In genomic region chr12:90360300-90360699, GRCh38 we compare ENCODE assay signal across 20 cellular contexts.
"Had no signal": no experiment of that assay in that cellular context is flagged by ENCODE, and none has a peak within 500 bp of the region (broad histone marks: within the 10 kb centered on the region; RNA-seq: fewer than 3 reads in every experiment).

No MANE protein-coding gene starts in this region.

- H3K36me3 ChIP-seq: colonic mucosa, gastrocnemius medialis, neutrophil had no signal

- H3K9me3 ChIP-seq: colonic mucosa, gastrocnemius medialis, neutrophil had no signal

- H3K9me3 Mint-ChIP-seq: naive thymus-derived CD4-positive, alpha-beta T cell; stimulated activated naive B cell treated with anti-CD40 and anti-IgM and Interleukin-4, amounts not matched to agents 10 μg/mL and 1 μg/mL and 100 μg/mL, for 72 hours; stimulated activated naive CD8-positive, alpha-beta T cell treated with anti-CD3 and anti-CD28 coated beads, Interleukin-15, amount 100 ng/mL, for 72 hours; type B pancreatic cell had no signal

- H3K4me1 Mint-ChIP-seq: naive thymus-derived CD4-positive, alpha-beta T cell; stimulated activated naive B cell treated with anti-CD40 and anti-IgM and Interleukin-4, amounts not matched to agents 10 μg/mL and 1 μg/mL and 100 μg/mL, for 72 hours; stimulated activated naive CD8-positive, alpha-beta T cell treated with anti-CD3 and anti-CD28 coated beads, Interleukin-15, amount 100 ng/mL, for 72 hours had no signal

- H3K4me3 ChIP-seq: colonic mucosa, gastrocnemius medialis, lung, skin epidermis had no signal

- H3K27me3 Mint-ChIP-seq: stimulated activated naive B cell treated with anti-CD40 and anti-IgM and Interleukin-4, amounts not matched to agents 10 μg/mL and 1 μg/mL and 100 μg/mL, for 72 hours; stimulated activated naive CD8-positive, alpha-beta T cell treated with anti-CD3 and anti-CD28 coated beads, Interleukin-15, amount 100 ng/mL, for 72 hours; type B pancreatic cell had no signal

- H3K27ac Mint-ChIP-seq: naive thymus-derived CD4-positive, alpha-beta T cell; stimulated activated naive B cell treated with anti-CD40 and anti-IgM and Interleukin-4, amounts not matched to agents 10 μg/mL and 1 μg/mL and 100 μg/mL, for 72 hours; stimulated activated naive CD8-positive, alpha-beta T cell treated with anti-CD3 and anti-CD28 coated beads, Interleukin-15, amount 100 ng/mL, for 72 hours; type B pancreatic cell had no signal

- H3K27ac ChIP-seq: colonic mucosa, gastrocnemius medialis, neutrophil, skin epidermis had no signal

- DNase-seq: cerebellar nuclear complex; colonic mucosa; dermis blood vessel endothelial cell; gastrocnemius medialis; glutamatergic neuron; kidney; left colon; left ventricle myocardium superior; mesendoderm; naive thymus-derived CD4-positive, alpha-beta T cell; posterior cingulate gyrus; stimulated activated CD4-positive, alpha-beta T cell treated with anti-CD3 and anti-CD28 coated beads, Interleukin-2, amount 100 ng/mL, for 24 hours; stimulated activated CD4-positive, alpha-beta T cell treated with anti-CD3 and anti-CD28 coated beads, Interleukin-4, amount 100 ng/mL, for 4 hours; stimulated activated naive B cell treated with anti-CD40 and anti-IgM and Interleukin-4, amounts not matched to agents 10 μg/mL and 1 μg/mL and 100 μg/mL, for 72 hours; stimulated activated naive CD8-positive, alpha-beta T cell treated with anti-CD3 and anti-CD28 coated beads, Interleukin-15, amount 100 ng/mL, for 72 hours had no signal

- H3K36me3 Mint-ChIP-seq: naive thymus-derived CD4-positive, alpha-beta T cell; stimulated activated naive B cell treated with anti-CD40 and anti-IgM and Interleukin-4, amounts not matched to agents 10 μg/mL and 1 μg/mL and 100 μg/mL, for 72 hours; type B pancreatic cell had no signal

- ATAC-seq: gastrocnemius medialis; left colon; left ventricle myocardium superior; naive thymus-derived CD4-positive, alpha-beta T cell; sciatic nerve; stimulated activated naive B cell treated with anti-CD40 and anti-IgM and Interleukin-4, amounts not matched to agents 10 μg/mL and 1 μg/mL and 100 μg/mL, for 72 hours; stimulated activated naive CD8-positive, alpha-beta T cell treated with anti-CD3 and anti-CD28 coated beads, Interleukin-15, amount 100 ng/mL, for 72 hours had no signal

- H3K4me1 ChIP-seq: colonic mucosa, gastrocnemius medialis had no signal

- H3K4me3 Mint-ChIP-seq: naive thymus-derived CD4-positive, alpha-beta T cell; stimulated activated naive B cell treated with anti-CD40 and anti-IgM and Interleukin-4, amounts not matched to agents 10 μg/mL and 1 μg/mL and 100 μg/mL, for 72 hours; stimulated activated naive CD8-positive, alpha-beta T cell treated with anti-CD3 and anti-CD28 coated beads, Interleukin-15, amount 100 ng/mL, for 72 hours; type B pancreatic cell had no signal

- H3K27me3 ChIP-seq: colonic mucosa, gastrocnemius medialis, neutrophil had no signal
